ENCODE assay signal across 2 cellular contexts in the genomic region with DNA sequence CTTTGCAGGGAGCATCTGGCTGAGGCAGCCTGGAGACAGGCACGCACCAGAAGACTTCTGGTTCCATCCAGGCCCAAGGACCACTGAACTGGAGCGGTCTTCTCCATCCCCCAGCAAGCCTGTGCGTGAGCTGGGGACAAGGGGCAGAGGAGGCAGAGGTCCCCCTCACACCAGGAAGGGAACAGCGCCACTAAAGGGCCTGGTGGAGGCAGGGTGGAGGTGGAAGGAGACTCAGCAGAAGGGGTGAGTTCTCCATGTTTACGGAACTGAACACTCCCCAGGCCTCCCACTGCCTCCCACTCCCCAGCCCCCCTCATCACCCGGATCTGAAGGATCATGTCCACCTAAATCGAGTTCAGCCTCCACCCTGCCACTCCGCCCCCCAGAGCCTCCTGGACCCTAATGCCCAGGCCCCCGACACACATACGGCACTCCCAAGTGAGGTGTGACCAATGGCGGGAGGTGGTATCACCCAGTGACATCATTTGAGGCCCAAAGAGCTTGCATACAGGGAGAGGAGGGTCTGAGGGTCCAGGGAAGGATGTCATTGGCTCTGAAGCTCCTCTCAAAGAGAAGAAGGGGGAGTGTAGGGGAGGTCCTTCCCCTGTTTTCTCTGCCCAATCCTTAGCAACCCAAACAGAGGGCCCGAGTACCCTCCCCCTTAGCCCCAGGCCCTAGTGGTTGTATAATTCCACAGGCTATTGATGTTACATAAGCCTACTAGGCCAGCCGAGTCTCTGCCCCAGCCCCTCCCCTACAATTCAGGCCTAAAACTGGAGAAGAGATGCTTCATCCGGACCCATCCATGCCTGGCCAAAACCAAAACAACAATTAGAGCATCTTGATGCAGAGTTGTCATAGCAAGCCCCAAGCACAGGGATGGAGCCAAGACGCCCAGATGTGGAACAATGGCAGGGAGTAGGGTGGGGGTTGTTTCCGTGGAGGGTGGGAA.
TF ChIP-seq lines count a peak whose summit lies in the region.

No MANE protein-coding gene starts in this region.

TF ChIP-seq in IMR-90, 13 proteins besides CTCF, POLR2A, EP300 and RAD21:
- no peak for TF ChIP-seq CHD1 (IDR thresholded peaks at IDR 0.05; ENCODE audit: low read depth, low read length)
- no peak for TF ChIP-seq BHLHE40 (IDR thresholded peaks at IDR 0.05; ENCODE audit: low read depth, low read length)
- no peak for TF ChIP-seq MAZ (IDR thresholded peaks at IDR 0.05; ENCODE audit: borderline replicate concordance, low read depth, low read length)
- TF ChIP-seq RFX5 (IDR thresholded peaks at IDR 0.05; ENCODE audit: low read depth, low read length): no peak
- TF ChIP-seq MXI1 (IDR thresholded peaks at IDR 0.05; ENCODE audit: borderline replicate concordance, low read depth, low read length): no peak
- TF ChIP-seq USF2 (IDR thresholded peaks at IDR 0.05; ENCODE audit: low read depth, low read length): no peak
- no peak for TF ChIP-seq CEBPB (IDR thresholded peaks at IDR 0.05; ENCODE audit: low read depth, low read length)
- TF ChIP-seq RCOR1 (IDR thresholded peaks at IDR 0.05; ENCODE audit: insufficient replicate concordance, low read length): no peak
- no peak for TF ChIP-seq SMC3 (IDR thresholded peaks at IDR 0.05; ENCODE audit: low read depth, low read length)

TF ChIP-seq in H1, 55 proteins besides CTCF, POLR2A, EP300 and RAD21:
- TF ChIP-seq USF2 (IDR thresholded peaks at IDR 0.05; ENCODE audit: low read length) (no peak), ASH2L (IDR thresholded peaks at IDR 0.05; ENCODE audit: low read length) (no peak), CREB1 (IDR thresholded peaks at IDR 0.05) (peak; percentile 34; the same call in 1 of the 2 replicates)
- TF ChIP-seq, protein P1, sequence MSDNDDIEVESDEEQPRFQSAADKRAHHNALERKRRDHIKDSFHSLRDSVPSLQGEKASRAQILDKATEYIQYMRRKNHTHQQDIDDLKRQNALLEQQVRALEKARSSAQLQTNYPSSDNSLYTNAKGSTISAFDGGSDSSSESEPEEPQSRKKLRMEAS (IDR thresholded peaks at IDR 0.05): 0 out of 2 replicates have a peak, but pooled peaks have one; percentile 10
